ENCODE assay signal across 18 cellular contexts in genomic region chr12:131749618-131750315, GRCh38.
"Had no signal": no experiment of that assay in that cellular context is flagged by ENCODE, and none has a peak within 500 bp of the region (broad histone marks: within the 10 kb centered on the region; RNA-seq: fewer than 3 reads in every experiment).

No MANE protein-coding gene starts in this region.

- H3K27ac ChIP-seq: ascending aorta, esophagus squamous epithelium, neutrophil, transverse colon, vagina, WERI-Rb-1 had no signal

- H3K4me3 Mint-ChIP-seq: activated CD8-positive, alpha-beta T cell treated with anti-CD3 and anti-CD28 coated beads, Interleukin-2, amount 10 ng/mL, durations not matched to agents 7 days and 5 days; activated naive CD8-positive, alpha-beta T cell treated with anti-CD3 and anti-CD28 coated beads, Interleukin-2, amount 50 U/mL, for 24 hours; naive thymus-derived CD4-positive, alpha-beta T cell; T-helper 1 cell treated with Interleukin-12 subunit alpha and Interleukin-12 subunit beta and Interleukin-4 antibody, amounts not matched to agents 30 μg/mL and 1 μg/mL, for 36 hours had no signal

- H3K27me3 ChIP-seq: ascending aorta, esophagus squamous epithelium, neutrophil, transverse colon, vagina had no signal

- H3K9me3 Mint-ChIP-seq: activated naive CD8-positive, alpha-beta T cell treated with anti-CD3 and anti-CD28 coated beads, Interleukin-2, amount 50 U/mL, for 24 hours; T-helper 1 cell treated with Interleukin-12 subunit alpha and Interleukin-12 subunit beta and Interleukin-4 antibody, amounts not matched to agents 30 μg/mL and 1 μg/mL, for 36 hours had no signal

- H3K4me3 ChIP-seq: ascending aorta, esophagus squamous epithelium, lung, transverse colon, vagina had no signal

- H3K9me3 ChIP-seq: ascending aorta, neutrophil, transverse colon, vagina had no signal

- ATAC-seq: activated CD8-positive, alpha-beta T cell treated with anti-CD3 and anti-CD28 coated beads, Interleukin-2, amount 10 ng/mL, durations not matched to agents 7 days and 5 days; naive thymus-derived CD4-positive, alpha-beta T cell had no signal

- H3K27ac Mint-ChIP-seq: activated CD8-positive, alpha-beta T cell treated with anti-CD3 and anti-CD28 coated beads, Interleukin-2, amount 10 ng/mL, durations not matched to agents 7 days and 5 days; activated naive CD8-positive, alpha-beta T cell treated with anti-CD3 and anti-CD28 coated beads, Interleukin-2, amount 50 U/mL, for 24 hours; T-helper 1 cell treated with Interleukin-12 subunit alpha and Interleukin-12 subunit beta and Interleukin-4 antibody, amounts not matched to agents 30 μg/mL and 1 μg/mL, for 36 hours had no signal

- H3K27me3 Mint-ChIP-seq: activated naive CD8-positive, alpha-beta T cell treated with anti-CD3 and anti-CD28 coated beads, Interleukin-2, amount 50 U/mL, for 24 hours; naive thymus-derived CD4-positive, alpha-beta T cell had no signal

- DNase-seq: activated CD4-positive, alpha-beta T cell treated with anti-CD3 and anti-CD28 coated beads for 48 hours; activated CD8-positive, alpha-beta T cell treated with anti-CD3 and anti-CD28 coated beads, Interleukin-2, amount 10 ng/mL, durations not matched to agents 7 days and 5 days; activated naive CD4-positive, alpha-beta T cell treated with Interleukin-2 at 50 U/mL for 16 hours; activated naive CD8-positive, alpha-beta T cell treated with anti-CD3 and anti-CD28 coated beads, Interleukin-2, amount 50 U/mL, for 24 hours; esophagus squamous epithelium; kidney glomerular epithelial cell; naive thymus-derived CD4-positive, alpha-beta T cell; right cardiac atrium; small intestine; stimulated activated CD4-positive, alpha-beta T cell treated with anti-CD3 and anti-CD28 coated beads, Interleukin-4, amount 100 ng/mL, for 24 hours; stimulated activated naive CD4-positive, alpha-beta T cell treated with Interleukin-2 at 50 U/mL for 16 hours; transverse colon; WERI-Rb-1 had no signal

- H3K4me1 Mint-ChIP-seq: activated naive CD8-positive, alpha-beta T cell treated with anti-CD3 and anti-CD28 coated beads, Interleukin-2, amount 50 U/mL, for 24 hours had no signal

- H3K4me1 ChIP-seq: ascending aorta, esophagus squamous epithelium, transverse colon, vagina had no signal
